28 cellular contexts compared by ENCODE assay signal in the genomic region with DNA sequence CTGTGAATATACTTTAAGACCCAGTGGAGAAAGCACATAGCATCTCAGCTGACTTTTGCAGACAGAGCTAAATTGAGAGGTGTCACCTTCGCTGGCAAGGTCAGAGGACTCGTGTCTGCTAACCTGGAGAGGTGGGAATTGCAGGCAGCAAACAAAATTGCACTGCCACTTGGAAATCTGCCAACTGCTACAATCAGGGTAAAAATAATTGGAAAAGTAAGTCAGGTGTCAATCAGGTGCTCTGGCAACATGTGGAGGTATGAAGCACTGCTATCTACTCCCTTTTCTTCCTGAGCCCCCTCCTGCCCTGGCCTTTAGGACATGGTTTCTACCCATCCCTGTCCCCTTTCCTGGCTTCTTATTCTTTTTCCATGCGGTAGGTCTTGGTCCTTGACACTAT. TPM values are rescaled to one million over a fixed set of nuclear protein-coding genes. Genes with fewer than 3 reads are reported as not detected.
"Had no signal": no experiment of that assay in that cellular context is flagged by ENCODE, and none has a peak within 500 bp of the region (broad histone marks: within the 10 kb centered on the region; RNA-seq: fewer than 3 reads in every experiment).

No MANE protein-coding gene starts in this region.

- H3K36me3 Mint-ChIP-seq: immature natural killer cell; naive thymus-derived CD8-positive, alpha-beta T cell; stimulated activated memory B cell treated with anti-CD40 and anti-IgM and Interleukin-4, amounts not matched to agents 10 μg/mL and 1 μg/mL and 100 μg/mL, for 72 hours had no signal

- ATAC-seq: left colon; left lung; lower lobe of right lung; naive thymus-derived CD8-positive, alpha-beta T cell; right lobe of liver; stimulated activated memory B cell treated with anti-CD40 and anti-IgM and Interleukin-4, amounts not matched to agents 10 μg/mL and 1 μg/mL and 100 μg/mL, for 72 hours; stimulated activated naive CD8-positive, alpha-beta T cell treated with anti-CD3 and anti-CD28 coated beads, Interleukin-15, amount 100 ng/mL, for 72 hours had no signal

- DNase-seq: hippocampal formation; immature natural killer cell; kidney; left colon; left lung; lower lobe of right lung; mammary epithelial cell; mesenchymal stem cell; naive thymus-derived CD8-positive, alpha-beta T cell; ovary; right lobe of liver; stimulated activated CD4-positive, alpha-beta T cell treated with anti-CD3 and anti-CD28 coated beads, Interleukin-1b, Interleukin-23, amount 100 ng/mL, for 48 hours; stimulated activated CD4-positive, alpha-beta T cell treated with anti-CD3 and anti-CD28 coated beads, Interleukin-2, amount 100 ng/mL, for 48 hours; stimulated activated CD4-positive, alpha-beta T cell treated with anti-CD3 and anti-CD28 coated beads, Interleukin-4, amount 100 ng/mL, for 4 hours; stimulated activated CD8-positive, alpha-beta memory T cell treated with anti-CD3 and anti-CD28 coated beads, Interleukin-4, amount 100 ng/mL, for 48 hours; stimulated activated naive CD4-positive, alpha-beta T cell treated with Interleukin-2 at 50 U/mL for 16 hours; stimulated activated naive CD8-positive, alpha-beta T cell treated with anti-CD3 and anti-CD28 coated beads, Interleukin-15, amount 100 ng/mL, for 72 hours; substantia nigra; upper lobe of left lung had no signal

- H3K4me1 Mint-ChIP-seq: immature natural killer cell; stimulated activated memory B cell treated with anti-CD40 and anti-IgM and Interleukin-4, amounts not matched to agents 10 μg/mL and 1 μg/mL and 100 μg/mL, for 72 hours; stimulated activated naive CD8-positive, alpha-beta T cell treated with anti-CD3 and anti-CD28 coated beads, Interleukin-15, amount 100 ng/mL, for 72 hours had no signal

- H3K9me3 Mint-ChIP-seq: nephron; stimulated activated memory B cell treated with anti-CD40 and anti-IgM and Interleukin-4, amounts not matched to agents 10 μg/mL and 1 μg/mL and 100 μg/mL, for 72 hours; stimulated activated naive CD8-positive, alpha-beta T cell treated with anti-CD3 and anti-CD28 coated beads, Interleukin-15, amount 100 ng/mL, for 72 hours had no signal

- H3K27me3 Mint-ChIP-seq: progenitor cell of endocrine pancreas had no signal

- H3K27ac Mint-ChIP-seq: immature natural killer cell; naive thymus-derived CD8-positive, alpha-beta T cell; nephron; progenitor cell of endocrine pancreas; stimulated activated memory B cell treated with anti-CD40 and anti-IgM and Interleukin-4, amounts not matched to agents 10 μg/mL and 1 μg/mL and 100 μg/mL, for 72 hours; stimulated activated naive CD8-positive, alpha-beta T cell treated with anti-CD3 and anti-CD28 coated beads, Interleukin-15, amount 100 ng/mL, for 72 hours had no signal

- H3K4me3 Mint-ChIP-seq: immature natural killer cell; naive thymus-derived CD8-positive, alpha-beta T cell; nephron; stimulated activated memory B cell treated with anti-CD40 and anti-IgM and Interleukin-4, amounts not matched to agents 10 μg/mL and 1 μg/mL and 100 μg/mL, for 72 hours; stimulated activated naive CD8-positive, alpha-beta T cell treated with anti-CD3 and anti-CD28 coated beads, Interleukin-15, amount 100 ng/mL, for 72 hours had no signal

RNA-seq across cellular contexts. Expression of gene LRRC55, which starts 24.1 kb away (rescaled TPM):
- total RNA-seq: kidney; mammary epithelial cell; naive thymus-derived CD8-positive, alpha-beta T cell; omental fat pad; pulmonary artery endothelial cell; renal cortical epithelial cell; right atrium auricular region; smooth muscle cell; tibial nerve had no signal
